In genomic region chr7:100586266-100587025, GRCh38 we compare ENCODE assay signal across 1 cellular context.
TF ChIP-seq lines count a peak whose summit lies in the region.

FBXO24 (plus strand) TSS chr7:100586328; CDS start chr7:100586626, 298 bp downstream.

TF ChIP-seq in liver, 16 proteins besides CTCF, POLR2A, EP300 and RAD21 (continued from another document):
- no peak for TF ChIP-seq ATF3 (IDR thresholded peaks at IDR 0.05)
- peak in 1 of 2 donors; percentile 77 for TF ChIP-seq GABPA (IDR thresholded peaks at IDR 0.05 in 1 of 2, conservative IDR thresholded peaks at IDR 0.05 in 1 of 2)
- TF ChIP-seq MAX (IDR thresholded peaks at IDR 0.05), result no peak
- TF ChIP-seq TAF1 (conservative IDR thresholded peaks at IDR 0.05), result no peak
